ENCODE assay signal across 15 cellular contexts in the genomic region with DNA sequence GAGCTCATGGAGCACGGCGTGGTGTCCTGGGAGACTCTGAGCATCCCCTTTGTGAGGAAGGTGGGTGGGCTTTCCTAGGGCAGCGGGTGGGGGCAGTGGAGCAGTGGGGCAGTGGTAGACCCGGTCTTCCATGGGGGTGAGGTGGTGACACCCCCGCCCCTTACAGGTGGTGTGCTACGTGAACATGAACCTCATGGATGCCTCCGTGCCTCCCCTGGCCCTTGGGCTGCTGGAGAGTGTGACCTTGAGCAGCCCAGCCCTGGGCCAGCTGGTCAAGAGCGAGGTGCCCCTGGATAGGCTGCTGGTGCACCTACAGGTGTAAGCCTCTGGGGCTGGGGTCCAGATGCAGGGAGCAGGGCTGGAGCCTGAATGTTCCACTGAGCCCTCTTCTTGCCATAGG. TPM values are rescaled to one million over a fixed set of nuclear protein-coding genes. Genes with fewer than 3 reads are reported as not detected.
A peak's percentile ranks its signal among the peaks of the same experiment; 100 is the strongest.
DNase-seq lines count a peak whose midpoint lies in the region; FAIRE-seq and TF ChIP-seq lines count a peak whose summit lies in the region.
"Had no signal": no experiment of that assay in that cellular context is flagged by ENCODE, and none has a peak within 500 bp of the region (broad histone marks: within the 10 kb centered on the region; RNA-seq: fewer than 3 reads in every experiment).

No MANE protein-coding gene starts in this region.

- peaks cover 2% of the 10 kb centered on the region for H3K9me1 ChIP-seq in keratinocyte (ENCODE audit: control insufficient read depth, extremely low read depth, insufficient read depth, low read length)

- peaks cover 30 to 35% of the 10 kb centered on the region in 2 experiments for H3K36me3 ChIP-seq in keratinocyte (ENCODE audit: control insufficient read depth in 2 of 2, extremely low read depth in 1 of 2, insufficient read depth in 2 of 2, low read length in 2 of 2)

- POLR2A ChIA-PET in RWPE1 (lab: Yijun Ruan, JAX; ENCODE audit: low non-redundant PET) = interaction anchor here (0.6 kb wide), 1 partner anchor 240 kb away, joined by 4 read pairs; no protein-coding TSS in a partner anchor

- FAIRE-seq in keratinocyte (lab: Jason Lieb, UNC) = no peak
- FAIRE-seq: astrocyte had no signal

- CTCF ChIA-PET in RWPE1 (lab: Yijun Ruan, JAX) = interaction anchor here (0.6 to 4.5 kb wide), 2 partner anchors 11 to 22 kb away, joined by 3 to 19 read pairs; no protein-coding TSS in a partner anchor

- dilution Hi-C loops in keratinocyte (cut with MboI; ENCODE audit: extremely low pct_ligation_motif_present, low sequenced_read_pairs) = no loop called here

- H3K27ac ChIP-seq in RWPE1 = peak overlapping the region; percentile 92
- no peak overlapping the region for H3K27ac ChIP-seq in keratinocyte (ENCODE audit: control insufficient read depth, insufficient read depth, low read length)
- H3K27ac ChIP-seq: heart left ventricle, thoracic aorta, WERI-Rb-1 had no signal

- peak; percentile 28 for DNase-seq in GM20000 (ENCODE audit: low spot score)
- no peak for DNase-seq in RWPE1 (ENCODE audit: low spot score)
- no peak for DNase-seq in keratinocyte (ENCODE audit: low read depth, low spot score)
- DNase-seq in DMS114 treated with DMSO at 0.1 percent for 48 hours (lab: John Stamatoyannopoulos, UW; ENCODE audit: unreplicated experiment) = no peak
- no peak for DNase-seq in stimulated activated CD4-positive, alpha-beta T cell treated with anti-CD3 and anti-CD28 coated beads, Interleukin-1b, Interleukin-23, amount 100 ng/mL, for 48 hours
- no peak for DNase-seq in OCI-M2 (lab: John Stamatoyannopoulos, UW; ENCODE audit: unreplicated experiment)
- DNase-seq: immature natural killer cell; KBM-7; NCI-H526 treated with DMSO at 0.1 percent for 48 hours; stimulated activated CD4-positive, alpha-beta T cell treated with anti-CD3 and anti-CD28 coated beads, Interleukin-4, amount 100 ng/mL, for 1 hour; stimulated activated naive CD4-positive, alpha-beta T cell; WERI-Rb-1 had no signal

- peaks cover 18% of the 10 kb centered on the region for H3K4me1 ChIP-seq in keratinocyte (ENCODE audit: control insufficient read depth, extremely low read depth, insufficient read depth, low read length)

- peaks cover 20% of the 10 kb centered on the region for H3K79me2 ChIP-seq in keratinocyte (ENCODE audit: control insufficient read depth, insufficient read depth, low read length)

- peak overlapping the region; percentile 72 for H3K9ac ChIP-seq in keratinocyte (ENCODE audit: control insufficient read depth, extremely low read depth, insufficient read depth, low read length)

- no peak overlapping the region for H2AFZ ChIP-seq in keratinocyte (ENCODE audit: control insufficient read depth, low read length)

- TF ChIP-seq CTCF in GM20000 (IDR thresholded peaks at IDR 0.05; ENCODE audit: extremely low read depth, missing control alignments) (no peak), RWPE1 (conservative IDR thresholded peaks at IDR 0.05; ENCODE audit: low read depth) (no peak), keratinocyte (optimal IDR thresholded peaks at IDR 0.05 in 1 of 3, IDR thresholded peaks at IDR 0.05 in 1 of 3, conservative IDR thresholded peaks at IDR 0.05 in 1 of 3; ENCODE audit: extremely low read depth in 1 of 3, insufficient read depth in 2 of 3, low read length in 3 of 3) (no peak)

- no peaks in the 10 kb centered on the region for H4K20me1 ChIP-seq in keratinocyte (ENCODE audit: control insufficient read depth, extremely low read depth, insufficient read depth, low read length)

- no peaks in the 10 kb centered on the region for H3K9me3 ChIP-seq in keratinocyte (ENCODE audit: control insufficient read depth, low read depth, low read length)
- H3K9me3 ChIP-seq: heart left ventricle, thoracic aorta had no signal

- no peaks in the 10 kb centered on the region for H3K27me3 ChIP-seq in keratinocyte (ENCODE audit: control insufficient read depth, extremely low read depth, insufficient read depth, low read length)
- H3K27me3 ChIP-seq: heart left ventricle had no signal

- peak overlapping the region; percentile 84 for H3K4me2 ChIP-seq in keratinocyte (ENCODE audit: control insufficient read depth, extremely low read depth, insufficient read depth, low read depth, low read length)

- H3K4me3 ChIP-seq in keratinocyte (ENCODE audit: control insufficient read depth in 2 of 3, extremely low read depth in 1 of 3, insufficient read depth in 2 of 3, low read depth in 1 of 3, low read length in 3 of 3) = peak overlapping the region; percentile 54 to 70 (median 62)
- H3K4me3 ChIP-seq: heart left ventricle, thoracic aorta had no signal

RNA-seq across cellular contexts. Expression of a gene that starts 1.6 kb away (rescaled TPM):
- 21.0 to 38.7 TPM (median 23.4 TPM) in 3 replicates for polyA plus RNA-seq in keratinocyte
- polyA plus RNA-seq in keratinocyte (2011; ENCODE audit: low read depth) = 7.2 TPM
- polyA plus RNA-seq in keratinocyte (2011; cell fraction: cytosol; rRNA removed) = 10.4 and 26.3 TPM in 2 replicates
- polyA plus RNA-seq in keratinocyte (2011; cell fraction: nucleus; rRNA removed) = 37.7 and 52.4 TPM in 2 replicates
- 21.4 and 27.8 TPM in 2 replicates for polyA plus RNA-seq in keratinocyte (2012; ENCODE audit: low replicate concordance)
- 17.3 to 29.4 TPM (median 24.9 TPM) in 3 replicates for polyA minus RNA-seq in keratinocyte
- 42.6 TPM for polyA minus RNA-seq in keratinocyte (2011; cell fraction: cytosol; rRNA and poly(A)+ RNA removed)
- polyA minus RNA-seq in keratinocyte (2011; cell fraction: nucleus; rRNA and poly(A)+ RNA removed) = 24.1 and 26.5 TPM in 2 replicates
- polyA plus RNA-seq: immature natural killer cell had no signal

RNA-seq across cellular contexts. Expression of a gene that starts 8.5 kb away (rescaled TPM):
- 64.7 to 97.7 TPM (median 74.8 TPM) in 3 replicates for polyA plus RNA-seq in keratinocyte
- 52.9 TPM for polyA plus RNA-seq in keratinocyte (2011; ENCODE audit: low read depth)
- 39.3 and 55.7 TPM in 2 replicates for polyA plus RNA-seq in keratinocyte (2011; cell fraction: cytosol; rRNA removed)
- 202 and 214 TPM in 2 replicates for polyA plus RNA-seq in keratinocyte (2011; cell fraction: nucleus; rRNA removed)
- 40.1 and 54.6 TPM in 2 replicates for polyA plus RNA-seq in keratinocyte (2012; ENCODE audit: low replicate concordance)
- polyA minus RNA-seq in keratinocyte = 76.7 to 122 TPM (median 88.0 TPM) in 3 replicates
- polyA minus RNA-seq in keratinocyte (2011; cell fraction: cytosol; rRNA and poly(A)+ RNA removed) = 77.1 TPM
- 36.3 and 37.2 TPM in 2 replicates for polyA minus RNA-seq in keratinocyte (2011; cell fraction: nucleus; rRNA and poly(A)+ RNA removed)

RNA-seq across cellular contexts. Expression of a gene that starts 10.6 kb away (rescaled TPM):
- not detected in 3 replicates for polyA plus RNA-seq in keratinocyte
- not detected for polyA plus RNA-seq in keratinocyte (2011; ENCODE audit: low read depth)
- polyA plus RNA-seq in keratinocyte (2011; cell fraction: cytosol; rRNA removed) = not detected in 2 replicates
- not detected in 2 replicates for polyA plus RNA-seq in keratinocyte (2011; cell fraction: nucleus; rRNA removed)
- polyA plus RNA-seq in keratinocyte (2012; ENCODE audit: low replicate concordance) = 0.05 and 0.21 TPM in 2 replicates
- not detected in 3 replicates for polyA minus RNA-seq in keratinocyte
- polyA minus RNA-seq in keratinocyte (2011; cell fraction: cytosol; rRNA and poly(A)+ RNA removed) = not detected
- not detected in 2 replicates for polyA minus RNA-seq in keratinocyte (2011; cell fraction: nucleus; rRNA and poly(A)+ RNA removed)
- polyA plus RNA-seq: immature natural killer cell had no signal

RNA-seq across cellular contexts. Expression of a gene that starts 16.7 kb away (rescaled TPM):
- polyA plus RNA-seq in keratinocyte = 9.0 to 15.0 TPM (median 13.3 TPM) in 3 replicates
- polyA plus RNA-seq in keratinocyte (2011; ENCODE audit: low read depth) = 3.7 TPM
- polyA plus RNA-seq in keratinocyte (2011; cell fraction: cytosol; rRNA removed) = 2.6 and 4.5 TPM in 2 replicates
- polyA plus RNA-seq in keratinocyte (2011; cell fraction: nucleus; rRNA removed) = 44.9 and 60.2 TPM in 2 replicates
- polyA plus RNA-seq in keratinocyte (2012; ENCODE audit: low replicate concordance) = 6.1 and 7.2 TPM in 2 replicates
- 5.7 to 13.2 TPM (median 11.8 TPM) in 3 replicates for polyA minus RNA-seq in keratinocyte
- 6.5 TPM for polyA minus RNA-seq in keratinocyte (2011; cell fraction: cytosol; rRNA and poly(A)+ RNA removed)
- polyA minus RNA-seq in keratinocyte (2011; cell fraction: nucleus; rRNA and poly(A)+ RNA removed) = 15.9 and 20.0 TPM in 2 replicates

RNA-seq across cellular contexts. Expression of a gene that starts 26.4 kb away (rescaled TPM):
- polyA plus RNA-seq in keratinocyte = 44.9 to 47.6 TPM (median 46.3 TPM) in 3 replicates
- 28.4 TPM for polyA plus RNA-seq in keratinocyte (2011; ENCODE audit: low read depth)
- 32.4 and 50.2 TPM in 2 replicates for polyA plus RNA-seq in keratinocyte (2011; cell fraction: cytosol; rRNA removed)
- polyA plus RNA-seq in keratinocyte (2011; cell fraction: nucleus; rRNA removed) = 41.7 and 44.5 TPM in 2 replicates
- 39.1 and 45.1 TPM in 2 replicates for polyA plus RNA-seq in keratinocyte (2012; ENCODE audit: low replicate concordance)
- polyA minus RNA-seq in keratinocyte = 29.7 to 39.9 TPM (median 32.6 TPM) in 3 replicates
- polyA minus RNA-seq in keratinocyte (2011; cell fraction: cytosol; rRNA and poly(A)+ RNA removed) = 27.6 TPM
- polyA minus RNA-seq in keratinocyte (2011; cell fraction: nucleus; rRNA and poly(A)+ RNA removed) = 12.6 and 15.7 TPM in 2 replicates
